Comparison of ENCODE assay signal across 1 cellular context in genomic region chr19:5154129-5154798, GRCh38.
A peak's percentile ranks its signal among the peaks of the same experiment; 100 is the strongest.
TF ChIP-seq lines count a peak whose summit lies in the region.

No MANE protein-coding gene starts in this region.

TF ChIP-seq in HEK293, 187 proteins besides CTCF, POLR2A, EP300 and RAD21 (continued from another document):
- TF ChIP-seq, protein P1, sequence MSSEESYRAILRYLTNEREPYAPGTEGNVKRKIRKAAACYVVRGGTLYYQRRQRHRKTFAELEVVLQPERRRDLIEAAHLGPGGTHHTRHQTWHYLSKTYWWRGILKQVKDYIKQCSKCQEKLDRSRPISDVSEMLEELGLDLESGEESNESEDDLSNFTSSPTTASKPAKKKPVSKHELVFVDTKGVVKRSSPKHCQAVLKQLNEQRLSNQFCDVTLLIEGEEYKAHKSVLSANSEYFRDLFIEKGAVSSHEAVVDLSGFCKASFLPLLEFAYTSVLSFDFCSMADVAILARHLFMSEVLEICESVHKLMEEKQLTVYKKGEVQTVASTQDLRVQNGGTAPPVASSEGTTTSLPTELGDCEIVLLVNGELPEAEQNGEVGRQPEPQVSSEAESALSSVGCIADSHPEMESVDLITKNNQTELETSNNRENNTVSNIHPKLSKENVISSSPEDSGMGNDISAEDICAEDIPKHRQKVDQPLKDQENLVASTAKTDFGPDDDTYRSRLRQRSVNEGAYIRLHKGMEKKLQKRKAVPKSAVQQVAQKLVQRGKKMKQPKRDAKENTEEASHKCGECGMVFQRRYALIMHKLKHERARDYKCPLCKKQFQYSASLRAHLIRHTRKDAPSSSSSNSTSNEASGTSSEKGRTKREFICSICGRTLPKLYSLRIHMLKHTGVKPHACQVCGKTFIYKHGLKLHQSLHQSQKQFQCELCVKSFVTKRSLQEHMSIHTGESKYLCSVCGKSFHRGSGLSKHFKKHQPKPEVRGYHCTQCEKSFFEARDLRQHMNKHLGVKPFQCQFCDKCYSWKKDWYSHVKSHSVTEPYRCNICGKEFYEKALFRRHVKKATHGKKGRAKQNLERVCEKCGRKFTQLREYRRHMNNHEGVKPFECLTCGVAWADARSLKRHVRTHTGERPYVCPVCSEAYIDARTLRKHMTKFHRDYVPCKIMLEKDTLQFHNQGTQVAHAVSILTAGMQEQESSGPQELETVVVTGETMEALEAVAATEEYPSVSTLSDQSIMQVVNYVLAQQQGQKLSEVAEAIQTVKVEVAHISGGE (tag by site-specific recombination; conservative IDR thresholded peaks at IDR 0.05; ENCODE audit: low read depth) = no peak
- TF ChIP-seq ZNF76 (tag by site-specific recombination; IDR thresholded peaks at IDR 0.05; ENCODE audit: borderline replicate concordance, low read depth) (0 out of 2 replicates have a peak, but pooled peaks have one; percentile 17), PATZ1 (tag by site-specific recombination; IDR thresholded peaks at IDR 0.05) (peak; percentile 46; the same call in 1 of the 2 replicates), ZNF670 (tag by site-specific recombination; IDR thresholded peaks at IDR 0.05; ENCODE audit: low read depth) (no peak), BCL11A (tag by site-specific recombination; IDR thresholded peaks at IDR 0.05; ENCODE audit: low read depth) (0 out of 2 replicates have a peak, but pooled peaks have one; percentile 31), ZNF776 (tag by site-specific recombination; IDR thresholded peaks at IDR 0.05; ENCODE audit: borderline replicate concordance) (no peak), ZBTB7A (tag by site-specific recombination; IDR thresholded peaks at IDR 0.05; ENCODE audit: low read depth) (no peak), ZNF423 (tag by site-specific recombination; IDR thresholded peaks at IDR 0.05) (no peak), ZNF362 (tag by site-specific recombination; IDR thresholded peaks at IDR 0.05) (no peak), ZBTB48 (tag by site-specific recombination; IDR thresholded peaks at IDR 0.05) (peak; percentile 97), ZNF23 (tag by site-specific recombination; IDR thresholded peaks at IDR 0.05; ENCODE audit: borderline replicate concordance) (no peak), ZNF16 (tag by site-specific recombination; IDR thresholded peaks at IDR 0.05; ENCODE audit: low read depth) (peak; percentile 77), ZNF623 (tag by site-specific recombination; IDR thresholded peaks at IDR 0.05) (no peak), ZNF248 (tag by site-specific recombination; IDR thresholded peaks at IDR 0.05) (no peak), ZNF558 (tag by site-specific recombination; IDR thresholded peaks at IDR 0.05) (no peak), ZEB2 (tag by site-specific recombination; IDR thresholded peaks at IDR 0.05) (no peak), ZNF600 (tag by site-specific recombination; IDR thresholded peaks at IDR 0.05) (0 out of 2 replicates have a peak, but pooled peaks have one; percentile 24), KLF9 (tag by site-specific recombination; IDR thresholded peaks at IDR 0.05; ENCODE audit: low read depth) (peak; percentile 38; the same call in 1 of the 2 replicates), ZNF394 (tag by site-specific recombination; IDR thresholded peaks at IDR 0.05; ENCODE audit: borderline replicate concordance) (no peak)
- TF ChIP-seq, protein P2, sequence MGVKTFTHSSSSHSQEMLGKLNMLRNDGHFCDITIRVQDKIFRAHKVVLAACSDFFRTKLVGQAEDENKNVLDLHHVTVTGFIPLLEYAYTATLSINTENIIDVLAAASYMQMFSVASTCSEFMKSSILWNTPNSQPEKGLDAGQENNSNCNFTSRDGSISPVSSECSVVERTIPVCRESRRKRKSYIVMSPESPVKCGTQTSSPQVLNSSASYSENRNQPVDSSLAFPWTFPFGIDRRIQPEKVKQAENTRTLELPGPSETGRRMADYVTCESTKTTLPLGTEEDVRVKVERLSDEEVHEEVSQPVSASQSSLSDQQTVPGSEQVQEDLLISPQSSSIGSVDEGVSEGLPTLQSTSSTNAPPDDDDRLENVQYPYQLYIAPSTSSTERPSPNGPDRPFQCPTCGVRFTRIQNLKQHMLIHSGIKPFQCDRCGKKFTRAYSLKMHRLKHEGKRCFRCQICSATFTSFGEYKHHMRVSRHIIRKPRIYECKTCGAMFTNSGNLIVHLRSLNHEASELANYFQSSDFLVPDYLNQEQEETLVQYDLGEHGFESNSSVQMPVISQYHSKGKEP (tag by site-specific recombination; IDR thresholded peaks at IDR 0.05) = no peak
- TF ChIP-seq, protein P3, sequence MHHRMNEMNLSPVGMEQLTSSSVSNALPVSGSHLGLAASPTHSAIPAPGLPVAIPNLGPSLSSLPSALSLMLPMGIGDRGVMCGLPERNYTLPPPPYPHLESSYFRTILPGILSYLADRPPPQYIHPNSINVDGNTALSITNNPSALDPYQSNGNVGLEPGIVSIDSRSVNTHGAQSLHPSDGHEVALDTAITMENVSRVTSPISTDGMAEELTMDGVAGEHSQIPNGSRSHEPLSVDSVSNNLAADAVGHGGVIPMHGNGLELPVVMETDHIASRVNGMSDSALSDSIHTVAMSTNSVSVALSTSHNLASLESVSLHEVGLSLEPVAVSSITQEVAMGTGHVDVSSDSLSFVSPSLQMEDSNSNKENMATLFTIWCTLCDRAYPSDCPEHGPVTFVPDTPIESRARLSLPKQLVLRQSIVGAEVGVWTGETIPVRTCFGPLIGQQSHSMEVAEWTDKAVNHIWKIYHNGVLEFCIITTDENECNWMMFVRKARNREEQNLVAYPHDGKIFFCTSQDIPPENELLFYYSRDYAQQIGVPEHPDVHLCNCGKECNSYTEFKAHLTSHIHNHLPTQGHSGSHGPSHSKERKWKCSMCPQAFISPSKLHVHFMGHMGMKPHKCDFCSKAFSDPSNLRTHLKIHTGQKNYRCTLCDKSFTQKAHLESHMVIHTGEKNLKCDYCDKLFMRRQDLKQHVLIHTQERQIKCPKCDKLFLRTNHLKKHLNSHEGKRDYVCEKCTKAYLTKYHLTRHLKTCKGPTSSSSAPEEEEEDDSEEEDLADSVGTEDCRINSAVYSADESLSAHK (tag by site-specific recombination; IDR thresholded peaks at IDR 0.05) = no peak
TF ChIP-seq in HEK293: peak in this region for 11.
